32 cellular contexts compared by ENCODE assay signal in genomic region chr3:197337214-197337613, GRCh38.
"Had no signal": no experiment of that assay in that cellular context is flagged by ENCODE, and none has a peak within 500 bp of the region (broad histone marks: within the 10 kb centered on the region; RNA-seq: fewer than 3 reads in every experiment).

No MANE protein-coding gene starts in this region.

- H3K27ac ChIP-seq: brain microvascular endothelial cell, coronary artery, epithelial cell of prostate, WERI-Rb-1 had no signal

- FAIRE-seq: astrocyte, bronchial epithelial cell, endometrium, endothelial cell of umbilical vein, frontal cortex had no signal

- H3K4me3 ChIP-seq: coronary artery, dorsolateral prefrontal cortex had no signal

- H3K36me3 ChIP-seq: brain microvascular endothelial cell, WERI-Rb-1 had no signal

- H3K27me3 ChIP-seq: brain microvascular endothelial cell had no signal

- DNase-seq: activated B cell treated with CpG ODN at 0.5 μM for 24 hours; activated CD4-positive, alpha-beta T cell treated with anti-CD3 and anti-CD28 coated beads for 48 hours; activated CD4-positive, alpha-beta T cell treated with anti-CD3 and anti-CD28 coated beads, Interleukin-2, amount 50 U/mL, for 1 hour; activated CD4-positive, alpha-beta T cell treated with anti-CD3 and anti-CD28 coated beads, Interleukin-2, amount 50 U/mL, for 48 hours; activated CD8-positive, alpha-beta memory T cell treated with anti-CD3 and anti-CD28 coated beads, Interleukin-2, amount 10 ng/mL, durations not matched to agents 7 days and 5 days; activated CD8-positive, alpha-beta memory T cell treated with anti-CD3 and anti-CD28 coated beads, Interleukin-2, amount 50 U/mL, for 4 hours; activated CD8-positive, alpha-beta T cell treated with anti-CD3 and anti-CD28 coated beads for 36 hours; activated effector memory CD4-positive, alpha-beta T cell treated with Interleukin-2 at 50 U/mL for 16 hours; activated gamma-delta T cell treated with Interleukin-2 at 50 U/mL for 16 hours; activated naive CD4-positive, alpha-beta T cell treated with anti-CD3 and anti-CD28 coated beads, Interleukin-2, amount 50 U/mL, for 16 hours; activated naive CD4-positive, alpha-beta T cell treated with Interleukin-2 at 50 U/mL for 16 hours; activated T-cell treated with anti-CD3 and anti-CD28 coated beads for 4 hours; activated T-cell treated with anti-CD3 and anti-CD28 coated beads, Interleukin-2, amount 50 U/mL, for 24 hours; activated T-cell treated with anti-CD3 and anti-CD28 coated beads, Interleukin-2, amount 50 U/mL, for 72 hours; amniotic stem cell; anterior cingulate cortex; brain microvascular endothelial cell; dorsolateral prefrontal cortex; effector CD4-positive, alpha-beta T cell; effector memory CD8-positive, alpha-beta T cell; foreskin fibroblast; T-helper 1 cell; T-helper 17 cell; T1000; WERI-Rb-1 had no signal
